8 cellular contexts compared by ENCODE assay signal in the genomic region with DNA sequence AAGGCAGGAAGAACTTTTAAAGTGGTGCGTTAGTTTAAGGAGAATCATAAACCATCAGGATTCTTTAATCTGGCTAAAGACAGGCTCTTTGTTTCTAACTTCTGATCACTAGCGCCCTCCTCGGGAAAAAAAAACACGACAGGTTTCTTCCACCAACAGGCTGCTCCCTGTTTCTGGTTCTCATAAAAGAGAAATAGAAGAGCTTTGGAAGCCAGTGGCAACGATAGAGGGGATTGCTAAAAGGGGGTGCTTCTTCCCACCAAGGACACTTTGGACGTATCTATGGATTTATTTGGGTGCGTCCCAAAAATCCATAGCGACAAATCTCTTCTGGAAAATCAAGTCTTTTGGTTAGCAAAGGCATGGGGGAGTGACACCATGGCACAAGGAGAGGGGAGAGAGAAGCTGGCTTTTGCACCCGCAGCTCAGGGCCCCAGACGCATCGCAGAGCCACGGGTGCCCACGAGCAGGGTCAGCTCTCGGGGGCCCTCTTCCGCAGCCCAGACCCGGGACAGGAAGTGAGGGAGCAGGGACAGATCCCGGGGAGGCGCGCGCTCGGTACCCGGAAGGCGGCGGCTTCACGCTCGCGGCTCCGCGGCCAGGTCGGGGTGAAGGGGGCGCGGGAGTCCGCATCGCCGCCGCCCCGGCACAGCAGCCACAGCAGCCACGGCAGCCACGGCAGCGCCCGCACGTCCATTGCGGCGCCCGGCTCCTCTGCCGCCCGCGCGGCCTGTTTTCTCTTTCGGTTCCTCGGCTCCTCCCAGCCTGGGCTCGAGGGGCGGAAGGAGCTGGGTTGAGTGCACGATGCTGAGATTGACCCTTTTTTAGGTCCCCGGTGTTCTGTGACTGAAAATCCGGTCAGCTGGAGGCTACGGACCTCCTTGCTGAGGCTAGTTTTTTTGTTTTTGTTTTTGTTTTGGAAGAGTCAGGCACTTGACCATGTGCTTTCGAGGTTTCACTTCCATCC. TPM values are rescaled to one million over a fixed set of nuclear protein-coding genes. Genes with fewer than 3 reads are reported as not detected.
DNase-seq lines count a peak whose midpoint lies in the region; ATAC-seq and TF ChIP-seq lines count a peak whose summit lies in the region.

A gene with protein sequence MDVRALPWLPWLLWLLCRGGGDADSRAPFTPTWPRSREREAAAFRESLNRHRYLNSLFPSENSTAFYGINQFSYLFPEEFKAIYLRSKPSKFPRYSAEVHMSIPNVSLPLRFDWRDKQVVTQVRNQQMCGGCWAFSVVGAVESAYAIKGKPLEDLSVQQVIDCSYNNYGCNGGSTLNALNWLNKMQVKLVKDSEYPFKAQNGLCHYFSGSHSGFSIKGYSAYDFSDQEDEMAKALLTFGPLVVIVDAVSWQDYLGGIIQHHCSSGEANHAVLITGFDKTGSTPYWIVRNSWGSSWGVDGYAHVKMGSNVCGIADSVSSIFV (minus strand): TSS at position 716 of the 967 bp plus-strand sequence. CDS start 19 bp downstream, at position 697.

- peak within 1 kb of the TSS; percentile 97 for H3K9ac ChIP-seq in MM.1S (ENCODE audit: low read length)
- peak within 1 kb of the TSS; percentile 60 for H3K9ac ChIP-seq in SU-DHL-6 (ENCODE audit: low read length)
- H3K9ac ChIP-seq in adipocyte (ENCODE audit: low read length) = peak within 1 kb of the TSS; percentile 100

- TF ChIP-seq EP300 in upper lobe of left lung (IDR thresholded peaks at IDR 0.05) = no peak

- ATAC-seq in upper lobe of left lung (ENCODE audit: low FRiP score in 2 of 2) = peak; percentile 89 to 97

- intact Hi-C loops in cardiac septum (cut with DNase I) (loop anchor here (2.0 to 10.0 kb wide), 3 partner anchors 145 to 549 kb away; no protein-coding TSS in a partner anchor), posterior cingulate gyrus (cut with DNase I) (loop anchor here (5.0 to 10.0 kb wide), 3 partner anchors 141 to 549 kb away; no protein-coding TSS in a partner anchor)

- H4K20me1 ChIP-seq in MM.1S (ENCODE audit: insufficient read depth, low read length) (no peaks in the 10 kb centered on the region), SU-DHL-6 (ENCODE audit: low read depth, low read length) (no peaks in the 10 kb centered on the region)

- peak; percentile 70 for TF ChIP-seq CTCF in MM.1S (IDR thresholded peaks at IDR 0.05; ENCODE audit: low read length)
- TF ChIP-seq CTCF in SU-DHL-6 (IDR thresholded peaks at IDR 0.05; ENCODE audit: insufficient read depth, low read length, poor library complexity, severe bottlenecking) = peak; percentile 38
- TF ChIP-seq CTCF in upper lobe of left lung (IDR thresholded peaks at IDR 0.05) = peak; percentile 44 to 69 (median 54)

- H2AFZ ChIP-seq in MM.1S (ENCODE audit: low read length) = peak within 1 kb of the TSS; percentile 97
- H2AFZ ChIP-seq in SU-DHL-6 (ENCODE audit: low read depth, low read length, severe bottlenecking) = peak within 1 kb of the TSS; percentile 94

- H3K4me1 ChIP-seq in MM.1S (ENCODE audit: low read length) (peaks cover 4% of the 10 kb centered on the region), adipocyte (ENCODE audit: control insufficient read depth, insufficient read depth, low read length) (peaks cover 8% of the 10 kb centered on the region), upper lobe of left lung (peaks cover 0 to 12% (median 6%) of the 10 kb centered on the region in 4 donors)

- no peaks in the 10 kb centered on the region for H3K9me3 ChIP-seq in MM.1S (replicated peaks; ENCODE audit: insufficient read depth, low read length)
- no peaks in the 10 kb centered on the region for H3K9me3 ChIP-seq in SU-DHL-6 (ENCODE audit: insufficient read depth, low read length)
- no peaks in the 10 kb centered on the region for H3K9me3 ChIP-seq in adipocyte (ENCODE audit: control insufficient read depth, low read length)
- H3K9me3 ChIP-seq in upper lobe of left lung = no peaks in the 10 kb centered on the region

- H3K27me3 ChIP-seq in MM.1S (replicated peaks; ENCODE audit: insufficient read depth, low read length) (no peaks in the 10 kb centered on the region), SU-DHL-6 (ENCODE audit: low read length) (no peaks in the 10 kb centered on the region), adipocyte (replicated peaks; ENCODE audit: control insufficient read depth, insufficient read depth, low read length) (no peaks in the 10 kb centered on the region), upper lobe of left lung (no peaks in the 10 kb centered on the region)

- peak; percentile 65 for DNase-seq in HCEC 1CT
- DNase-seq in MM.1S = peak; percentile 88
- peak; percentile 93 for DNase-seq in adipocyte (ENCODE audit: low read depth)
- DNase-seq in cardiac septum (ENCODE audit: low spot score) = peak; percentile 82
- peak; percentile 65 to 96 (median 74) for DNase-seq in posterior cingulate gyrus
- peak; percentile 72 to 93 for DNase-seq in upper lobe of left lung

- H3K4me2 ChIP-seq in MM.1S (ENCODE audit: low read depth, low read length) (peak within 1 kb of the TSS; percentile 91), SU-DHL-6 (ENCODE audit: low read depth, low read length, poor library complexity, severe bottlenecking) (peak within 1 kb of the TSS; percentile 59)

- H3K27ac ChIP-seq in MM.1S (ENCODE audit: low read length) (peak within 1 kb of the TSS; percentile 97), SU-DHL-6 (ENCODE audit: low read depth, low read length) (peak within 1 kb of the TSS; percentile 11), upper lobe of left lung (peak within 1 kb of the TSS; percentile 97 to 99 (median 98))

- WGBS in upper lobe of left lung, 2 donors = 0 to 10% methylated on average over 29 to 32 of the region's 58 CpGs

- H3F3A ChIP-seq in MM.1S (ENCODE audit: insufficient read depth, low read length) (peaks cover 13% of the 10 kb centered on the region), SU-DHL-6 (ENCODE audit: insufficient read depth) (no peaks in the 10 kb centered on the region; the same call in 1 of the 2 replicates)

- H3K9me2 ChIP-seq in MM.1S (replicated peaks; ENCODE audit: insufficient read depth, low read length) (no peaks in the 10 kb centered on the region), SU-DHL-6 (replicated peaks; ENCODE audit: insufficient read depth, low read length) (no peaks in the 10 kb centered on the region)

- no peaks in the 10 kb centered on the region for H3K36me3 ChIP-seq in MM.1S (replicated peaks; ENCODE audit: insufficient read depth, low read length)
- H3K36me3 ChIP-seq in SU-DHL-6 (ENCODE audit: low read length) = no peaks in the 10 kb centered on the region
- H3K36me3 ChIP-seq in adipocyte (ENCODE audit: control insufficient read depth, insufficient read depth, low read length, severe bottlenecking) = no peaks in the 10 kb centered on the region
- H3K36me3 ChIP-seq in upper lobe of left lung = no peaks in the 10 kb centered on the region

- H3K79me2 ChIP-seq in MM.1S (ENCODE audit: low read length) = 0 out of 2 replicates have a peak, but pooled peaks cover 3% of the 10 kb centered on the region
- no peaks in the 10 kb centered on the region for H3K79me2 ChIP-seq in SU-DHL-6 (ENCODE audit: insufficient read depth, low read length)

- H3K4me3 ChIP-seq in GM08714 (ENCODE audit: low read length) (peak within 1 kb of the TSS; percentile 97), MM.1S (ENCODE audit: low read length) (peak within 1 kb of the TSS; percentile 92), SU-DHL-6 (ENCODE audit: insufficient read depth, low read length, poor library complexity, severe bottlenecking) (peak within 1 kb of the TSS; percentile 47), adipocyte (ENCODE audit: low read length) (peak within 1 kb of the TSS; percentile 98), upper lobe of left lung (peak within 1 kb of the TSS; percentile 55 to 87 (median 63))

- peak in 3 of 4 donors; percentile 64 to 85 (median 83) for TF ChIP-seq POLR2A in upper lobe of left lung (IDR thresholded peaks at IDR 0.05)

RNA-seq across cellular contexts. Expression of the gene that starts here (rescaled TPM):
- 9.0 TPM for total RNA-seq in cardiac septum
- total RNA-seq in upper lobe of left lung = 10 to 100 TPM in 5 of 6 donors, 1 to 10 TPM in 1; 9.4 to 34.7 (median 22.5) TPM

Comparison
In these comparisons a context has a peak if more than half of its experiments do, and no peak if none do; other contexts are left out.
1. Peak in every context shown above with its lines: DNase-seq, ATAC-seq, H3K4me3 ChIP-seq and H3K27ac ChIP-seq.
2. H3K4me3 ChIP-seq: peak in every context shown above with its lines; median percentile 98 in adipocyte; 97 in GM08714; 92 in MM.1S; 63 in upper lobe of left lung; 47 in SU-DHL-6.
3. H3K27ac ChIP-seq: peak in every context shown above with its lines; median percentile 98 in upper lobe of left lung; 97 in MM.1S; 11 in SU-DHL-6.